ENCODE assay signal across 1 cellular context in the genomic region with DNA sequence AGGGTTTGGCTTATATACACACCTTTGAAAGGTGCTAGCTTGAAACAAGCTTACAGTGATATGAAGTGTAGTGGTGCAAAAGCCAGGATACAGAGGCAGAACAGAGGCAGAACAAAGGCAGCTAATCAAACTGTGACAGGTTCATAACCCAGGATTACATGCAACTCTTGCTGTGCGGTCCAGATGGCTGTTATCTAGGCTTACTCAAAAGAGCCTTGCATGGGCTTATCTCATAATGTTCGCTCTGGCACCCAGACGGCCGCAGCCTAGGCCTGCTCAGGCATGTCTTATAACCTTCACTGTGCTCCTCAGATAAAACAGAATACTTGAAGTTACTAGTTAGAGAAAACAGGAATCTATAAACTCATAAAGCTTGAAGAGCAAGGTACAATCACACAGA.
TF ChIP-seq lines count a peak whose summit lies in the region.

No MANE protein-coding gene starts in this region.

TF ChIP-seq in K562, 482 proteins besides CTCF, POLR2A, EP300 and RAD21 (continued from another document and continues in another):
- TF ChIP-seq, protein P1, sequence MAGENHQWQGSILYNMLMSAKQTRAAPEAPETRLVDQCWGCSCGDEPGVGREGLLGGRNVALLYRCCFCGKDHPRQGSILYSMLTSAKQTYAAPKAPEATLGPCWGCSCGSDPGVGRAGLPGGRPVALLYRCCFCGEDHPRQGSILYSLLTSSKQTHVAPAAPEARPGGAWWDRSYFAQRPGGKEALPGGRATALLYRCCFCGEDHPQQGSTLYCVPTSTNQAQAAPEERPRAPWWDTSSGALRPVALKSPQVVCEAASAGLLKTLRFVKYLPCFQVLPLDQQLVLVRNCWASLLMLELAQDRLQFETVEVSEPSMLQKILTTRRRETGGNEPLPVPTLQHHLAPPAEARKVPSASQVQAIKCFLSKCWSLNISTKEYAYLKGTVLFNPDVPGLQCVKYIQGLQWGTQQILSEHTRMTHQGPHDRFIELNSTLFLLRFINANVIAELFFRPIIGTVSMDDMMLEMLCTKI (IDR thresholded peaks at IDR 0.05; ENCODE audit: partially characterized antibody), result no peak
- TF ChIP-seq, protein P2, sequence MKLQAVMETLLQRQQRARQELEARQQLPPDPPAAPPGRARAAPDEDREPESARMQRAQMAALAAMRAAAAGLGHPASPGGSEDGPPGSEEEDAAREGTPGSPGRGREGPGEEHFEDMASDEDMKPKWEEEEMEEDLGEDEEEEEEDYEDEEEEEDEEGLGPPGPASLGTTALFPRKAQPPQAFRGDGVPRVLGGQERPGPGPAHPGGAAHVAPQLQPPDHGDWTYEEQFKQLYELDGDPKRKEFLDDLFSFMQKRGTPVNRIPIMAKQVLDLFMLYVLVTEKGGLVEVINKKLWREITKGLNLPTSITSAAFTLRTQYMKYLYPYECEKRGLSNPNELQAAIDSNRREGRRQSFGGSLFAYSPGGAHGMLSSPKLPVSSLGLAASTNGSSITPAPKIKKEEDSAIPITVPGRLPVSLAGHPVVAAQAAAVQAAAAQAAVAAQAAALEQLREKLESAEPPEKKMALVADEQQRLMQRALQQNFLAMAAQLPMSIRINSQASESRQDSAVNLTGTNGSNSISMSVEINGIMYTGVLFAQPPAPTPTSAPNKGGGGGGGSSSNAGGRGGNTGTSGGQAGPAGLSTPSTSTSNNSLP (IDR thresholded peaks at IDR 0.05; ENCODE audit: borderline replicate concordance, low read depth, low read length), result peak; percentile 84; the same call in 1 of the 2 replicates
- TF ChIP-seq ZSCAN32 (CRISPR knock-in tag; IDR thresholded peaks at IDR 0.05), result no peak
- no peak for TF ChIP-seq TAF7 (tag; IDR thresholded peaks at IDR 0.05)
- no peak for TF ChIP-seq RBM34 (IDR thresholded peaks at IDR 0.05; ENCODE audit: borderline replicate concordance, insufficient read depth, low read length)
- no peak for TF ChIP-seq CSDE1 (IDR thresholded peaks at IDR 0.05)
- TF ChIP-seq PHTF2 (CRISPR knock-in tag; IDR thresholded peaks at IDR 0.05), result no peak
- TF ChIP-seq ZNF785 (CRISPR knock-in tag; IDR thresholded peaks at IDR 0.05), result no peak
- no peak for TF ChIP-seq ZNF695 (CRISPR knock-in tag; IDR thresholded peaks at IDR 0.05)
- no peak for TF ChIP-seq POLR2B (IDR thresholded peaks at IDR 0.05; ENCODE audit: low read depth, partially characterized antibody)
- no peak for TF ChIP-seq ZNF212 (CRISPR knock-in tag; IDR thresholded peaks at IDR 0.05)
- TF ChIP-seq, protein P3, sequence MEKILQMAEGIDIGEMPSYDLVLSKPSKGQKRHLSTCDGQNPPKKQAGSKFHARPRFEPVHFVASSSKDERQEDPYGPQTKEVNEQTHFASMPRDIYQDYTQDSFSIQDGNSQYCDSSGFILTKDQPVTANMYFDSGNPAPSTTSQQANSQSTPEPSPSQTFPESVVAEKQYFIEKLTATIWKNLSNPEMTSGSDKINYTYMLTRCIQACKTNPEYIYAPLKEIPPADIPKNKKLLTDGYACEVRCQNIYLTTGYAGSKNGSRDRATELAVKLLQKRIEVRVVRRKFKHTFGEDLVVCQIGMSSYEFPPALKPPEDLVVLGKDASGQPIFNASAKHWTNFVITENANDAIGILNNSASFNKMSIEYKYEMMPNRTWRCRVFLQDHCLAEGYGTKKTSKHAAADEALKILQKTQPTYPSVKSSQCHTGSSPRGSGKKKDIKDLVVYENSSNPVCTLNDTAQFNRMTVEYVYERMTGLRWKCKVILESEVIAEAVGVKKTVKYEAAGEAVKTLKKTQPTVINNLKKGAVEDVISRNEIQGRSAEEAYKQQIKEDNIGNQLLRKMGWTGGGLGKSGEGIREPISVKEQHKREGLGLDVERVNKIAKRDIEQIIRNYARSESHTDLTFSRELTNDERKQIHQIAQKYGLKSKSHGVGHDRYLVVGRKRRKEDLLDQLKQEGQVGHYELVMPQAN (IDR thresholded peaks at IDR 0.05; ENCODE audit: borderline replicate concordance), result no peak
- no peak for TF ChIP-seq SRSF1 (IDR thresholded peaks at IDR 0.05; ENCODE audit: low read depth, low read length)
- peak; percentile 97 for TF ChIP-seq PML (IDR thresholded peaks at IDR 0.05; ENCODE audit: low read length)
- TF ChIP-seq, protein P4, sequence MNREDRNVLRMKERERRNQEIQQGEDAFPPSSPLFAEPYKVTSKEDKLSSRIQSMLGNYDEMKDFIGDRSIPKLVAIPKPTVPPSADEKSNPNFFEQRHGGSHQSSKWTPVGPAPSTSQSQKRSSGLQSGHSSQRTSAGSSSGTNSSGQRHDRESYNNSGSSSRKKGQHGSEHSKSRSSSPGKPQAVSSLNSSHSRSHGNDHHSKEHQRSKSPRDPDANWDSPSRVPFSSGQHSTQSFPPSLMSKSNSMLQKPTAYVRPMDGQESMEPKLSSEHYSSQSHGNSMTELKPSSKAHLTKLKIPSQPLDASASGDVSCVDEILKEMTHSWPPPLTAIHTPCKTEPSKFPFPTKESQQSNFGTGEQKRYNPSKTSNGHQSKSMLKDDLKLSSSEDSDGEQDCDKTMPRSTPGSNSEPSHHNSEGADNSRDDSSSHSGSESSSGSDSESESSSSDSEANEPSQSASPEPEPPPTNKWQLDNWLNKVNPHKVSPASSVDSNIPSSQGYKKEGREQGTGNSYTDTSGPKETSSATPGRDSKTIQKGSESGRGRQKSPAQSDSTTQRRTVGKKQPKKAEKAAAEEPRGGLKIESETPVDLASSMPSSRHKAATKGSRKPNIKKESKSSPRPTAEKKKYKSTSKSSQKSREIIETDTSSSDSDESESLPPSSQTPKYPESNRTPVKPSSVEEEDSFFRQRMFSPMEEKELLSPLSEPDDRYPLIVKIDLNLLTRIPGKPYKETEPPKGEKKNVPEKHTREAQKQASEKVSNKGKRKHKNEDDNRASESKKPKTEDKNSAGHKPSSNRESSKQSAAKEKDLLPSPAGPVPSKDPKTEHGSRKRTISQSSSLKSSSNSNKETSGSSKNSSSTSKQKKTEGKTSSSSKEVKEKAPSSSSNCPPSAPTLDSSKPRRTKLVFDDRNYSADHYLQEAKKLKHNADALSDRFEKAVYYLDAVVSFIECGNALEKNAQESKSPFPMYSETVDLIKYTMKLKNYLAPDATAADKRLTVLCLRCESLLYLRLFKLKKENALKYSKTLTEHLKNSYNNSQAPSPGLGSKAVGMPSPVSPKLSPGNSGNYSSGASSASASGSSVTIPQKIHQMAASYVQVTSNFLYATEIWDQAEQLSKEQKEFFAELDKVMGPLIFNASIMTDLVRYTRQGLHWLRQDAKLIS (CRISPR knock-in tag; IDR thresholded peaks at IDR 0.05), result no peak
- TF ChIP-seq, protein P5, sequence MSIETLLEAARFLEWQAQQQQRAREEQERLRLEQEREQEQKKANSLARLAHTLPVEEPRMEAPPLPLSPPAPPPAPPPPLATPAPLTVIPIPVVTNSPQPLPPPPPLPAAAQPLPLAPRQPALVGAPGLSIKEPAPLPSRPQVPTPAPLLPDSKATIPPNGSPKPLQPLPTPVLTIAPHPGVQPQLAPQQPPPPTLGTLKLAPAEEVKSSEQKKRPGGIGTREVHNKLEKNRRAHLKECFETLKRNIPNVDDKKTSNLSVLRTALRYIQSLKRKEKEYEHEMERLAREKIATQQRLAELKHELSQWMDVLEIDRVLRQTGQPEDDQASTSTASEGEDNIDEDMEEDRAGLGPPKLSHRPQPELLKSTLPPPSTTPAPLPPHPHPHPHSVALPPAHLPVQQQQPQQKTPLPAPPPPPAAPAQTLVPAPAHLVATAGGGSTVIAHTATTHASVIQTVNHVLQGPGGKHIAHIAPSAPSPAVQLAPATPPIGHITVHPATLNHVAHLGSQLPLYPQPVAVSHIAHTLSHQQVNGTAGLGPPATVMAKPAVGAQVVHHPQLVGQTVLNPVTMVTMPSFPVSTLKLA (conservative IDR thresholded peaks at IDR 0.05), result peak; percentile 32 to 66; a peak in 3 of 4 replicates
- TF ChIP-seq PCBP2 (IDR thresholded peaks at IDR 0.05; ENCODE audit: low read depth, low read length, poor library complexity, severe bottlenecking), result no peak
- TF ChIP-seq ZC3H4 (CRISPR knock-in tag; IDR thresholded peaks at IDR 0.05; ENCODE audit: borderline replicate concordance), result no peak
- no peak for TF ChIP-seq HNRNPK (IDR thresholded peaks at IDR 0.05; ENCODE audit: low read depth, low read length, poor library complexity, severe bottlenecking)
- 0 out of 2 replicates have a peak, but pooled peaks have one; percentile 31 for TF ChIP-seq CBX5 (IDR thresholded peaks at IDR 0.05; ENCODE audit: borderline replicate concordance, low read depth)
- TF ChIP-seq ZKSCAN3 (CRISPR knock-in tag; IDR thresholded peaks at IDR 0.05), result no peak
- TF ChIP-seq, protein P6, sequence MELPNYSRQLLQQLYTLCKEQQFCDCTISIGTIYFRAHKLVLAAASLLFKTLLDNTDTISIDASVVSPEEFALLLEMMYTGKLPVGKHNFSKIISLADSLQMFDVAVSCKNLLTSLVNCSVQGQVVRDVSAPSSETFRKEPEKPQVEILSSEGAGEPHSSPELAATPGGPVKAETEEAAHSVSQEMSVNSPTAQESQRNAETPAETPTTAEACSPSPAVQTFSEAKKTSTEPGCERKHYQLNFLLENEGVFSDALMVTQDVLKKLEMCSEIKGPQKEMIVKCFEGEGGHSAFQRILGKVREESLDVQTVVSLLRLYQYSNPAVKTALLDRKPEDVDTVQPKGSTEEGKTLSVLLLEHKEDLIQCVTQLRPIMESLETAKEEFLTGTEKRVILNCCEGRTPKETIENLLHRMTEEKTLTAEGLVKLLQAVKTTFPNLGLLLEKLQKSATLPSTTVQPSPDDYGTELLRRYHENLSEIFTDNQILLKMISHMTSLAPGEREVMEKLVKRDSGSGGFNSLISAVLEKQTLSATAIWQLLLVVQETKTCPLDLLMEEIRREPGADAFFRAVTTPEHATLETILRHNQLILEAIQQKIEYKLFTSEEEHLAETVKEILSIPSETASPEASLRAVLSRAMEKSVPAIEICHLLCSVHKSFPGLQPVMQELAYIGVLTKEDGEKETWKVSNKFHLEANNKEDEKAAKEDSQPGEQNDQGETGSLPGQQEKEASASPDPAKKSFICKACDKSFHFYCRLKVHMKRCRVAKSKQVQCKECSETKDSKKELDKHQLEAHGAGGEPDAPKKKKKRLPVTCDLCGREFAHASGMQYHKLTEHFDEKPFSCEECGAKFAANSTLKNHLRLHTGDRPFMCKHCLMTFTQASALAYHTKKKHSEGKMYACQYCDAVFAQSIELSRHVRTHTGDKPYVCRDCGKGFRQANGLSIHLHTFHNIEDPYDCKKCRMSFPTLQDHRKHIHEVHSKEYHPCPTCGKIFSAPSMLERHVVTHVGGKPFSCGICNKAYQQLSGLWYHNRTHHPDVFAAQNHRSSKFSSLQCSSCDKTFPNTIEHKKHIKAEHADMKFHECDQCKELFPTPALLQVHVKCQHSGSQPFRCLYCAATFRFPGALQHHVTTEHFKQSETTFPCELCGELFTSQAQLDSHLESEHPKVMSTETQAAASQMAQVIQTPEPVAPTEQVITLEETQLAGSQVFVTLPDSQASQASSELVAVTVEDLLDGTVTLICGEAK (IDR thresholded peaks at IDR 0.05), result no peak
- TF ChIP-seq, protein P6 (CRISPR knock-in tag; IDR thresholded peaks at IDR 0.05), result no peak
- TF ChIP-seq NFRKB (IDR thresholded peaks at IDR 0.05; ENCODE audit: low read depth), result no peak
- no peak for TF ChIP-seq ZNF184 (CRISPR knock-in tag; IDR thresholded peaks at IDR 0.05)
- TF ChIP-seq, protein P7, sequence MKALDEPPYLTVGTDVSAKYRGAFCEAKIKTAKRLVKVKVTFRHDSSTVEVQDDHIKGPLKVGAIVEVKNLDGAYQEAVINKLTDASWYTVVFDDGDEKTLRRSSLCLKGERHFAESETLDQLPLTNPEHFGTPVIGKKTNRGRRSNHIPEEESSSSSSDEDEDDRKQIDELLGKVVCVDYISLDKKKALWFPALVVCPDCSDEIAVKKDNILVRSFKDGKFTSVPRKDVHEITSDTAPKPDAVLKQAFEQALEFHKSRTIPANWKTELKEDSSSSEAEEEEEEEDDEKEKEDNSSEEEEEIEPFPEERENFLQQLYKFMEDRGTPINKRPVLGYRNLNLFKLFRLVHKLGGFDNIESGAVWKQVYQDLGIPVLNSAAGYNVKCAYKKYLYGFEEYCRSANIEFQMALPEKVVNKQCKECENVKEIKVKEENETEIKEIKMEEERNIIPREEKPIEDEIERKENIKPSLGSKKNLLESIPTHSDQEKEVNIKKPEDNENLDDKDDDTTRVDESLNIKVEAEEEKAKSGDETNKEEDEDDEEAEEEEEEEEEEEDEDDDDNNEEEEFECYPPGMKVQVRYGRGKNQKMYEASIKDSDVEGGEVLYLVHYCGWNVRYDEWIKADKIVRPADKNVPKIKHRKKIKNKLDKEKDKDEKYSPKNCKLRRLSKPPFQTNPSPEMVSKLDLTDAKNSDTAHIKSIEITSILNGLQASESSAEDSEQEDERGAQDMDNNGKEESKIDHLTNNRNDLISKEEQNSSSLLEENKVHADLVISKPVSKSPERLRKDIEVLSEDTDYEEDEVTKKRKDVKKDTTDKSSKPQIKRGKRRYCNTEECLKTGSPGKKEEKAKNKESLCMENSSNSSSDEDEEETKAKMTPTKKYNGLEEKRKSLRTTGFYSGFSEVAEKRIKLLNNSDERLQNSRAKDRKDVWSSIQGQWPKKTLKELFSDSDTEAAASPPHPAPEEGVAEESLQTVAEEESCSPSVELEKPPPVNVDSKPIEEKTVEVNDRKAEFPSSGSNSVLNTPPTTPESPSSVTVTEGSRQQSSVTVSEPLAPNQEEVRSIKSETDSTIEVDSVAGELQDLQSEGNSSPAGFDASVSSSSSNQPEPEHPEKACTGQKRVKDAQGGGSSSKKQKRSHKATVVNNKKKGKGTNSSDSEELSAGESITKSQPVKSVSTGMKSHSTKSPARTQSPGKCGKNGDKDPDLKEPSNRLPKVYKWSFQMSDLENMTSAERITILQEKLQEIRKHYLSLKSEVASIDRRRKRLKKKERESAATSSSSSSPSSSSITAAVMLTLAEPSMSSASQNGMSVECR (CRISPR knock-in tag; IDR thresholded peaks at IDR 0.05), result no peak
- TF ChIP-seq TEAD1 (CRISPR knock-in tag; IDR thresholded peaks at IDR 0.05), result peak in 1 of 2 experiments; percentile 81; a peak in 1 of 4 replicates
- no peak for TF ChIP-seq POLR2G (IDR thresholded peaks at IDR 0.05; ENCODE audit: low read depth, low read length)
